In the genomic region with DNA sequence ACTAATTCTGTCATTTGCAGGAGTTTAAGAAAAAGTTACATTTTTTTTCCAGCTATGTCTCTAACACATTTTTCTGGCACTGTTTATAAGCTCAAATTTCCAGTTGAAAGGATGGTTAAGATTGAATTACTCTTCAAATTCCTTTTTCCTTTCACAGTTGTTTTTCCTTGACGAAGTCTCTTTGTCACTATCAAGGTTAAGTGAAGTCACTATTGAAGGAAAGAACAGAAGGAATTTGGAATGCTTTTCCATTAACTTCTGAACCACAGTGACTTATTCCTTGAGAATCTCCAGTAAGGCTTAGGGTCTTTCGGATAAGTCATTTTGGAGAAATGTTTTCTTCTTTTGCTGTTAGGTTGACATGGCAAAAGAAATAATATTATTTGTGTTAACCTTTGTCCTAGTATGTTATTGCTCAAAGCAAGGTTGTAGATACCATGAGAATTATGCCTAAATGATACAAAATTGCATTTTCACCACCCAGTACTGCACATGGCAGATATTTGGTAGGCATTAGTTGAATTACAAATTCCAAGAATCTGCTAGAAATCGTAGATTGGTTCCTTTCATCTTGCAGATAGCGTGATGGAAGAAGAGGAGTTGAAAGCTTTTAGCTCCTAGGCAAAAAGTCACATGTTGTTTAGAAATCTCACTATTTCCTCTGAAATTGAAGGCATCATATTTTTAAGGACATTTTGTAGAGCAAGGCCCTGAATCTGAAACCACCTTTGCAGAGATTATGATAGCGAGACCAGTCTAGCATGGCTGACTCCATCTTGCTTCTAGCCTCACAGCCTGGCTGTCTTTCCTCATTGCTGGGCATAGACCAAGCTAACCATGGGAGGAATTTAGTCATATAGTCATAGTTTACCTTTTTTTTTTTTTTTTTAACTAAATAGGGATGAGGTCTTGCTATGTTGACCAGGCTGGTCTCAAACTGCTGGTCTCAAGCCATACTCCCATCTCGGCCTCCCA, we compare ENCODE assay signal across 1 cellular context.
A peak's percentile ranks its signal among the peaks of the same experiment; 100 is the strongest.
TF ChIP-seq lines count a peak whose summit lies in the region.

No MANE protein-coding gene starts in this region.

TF ChIP-seq in K562, 482 proteins besides CTCF, POLR2A, EP300 and RAD21 (continued from another document):
- TF ChIP-seq, protein P1, sequence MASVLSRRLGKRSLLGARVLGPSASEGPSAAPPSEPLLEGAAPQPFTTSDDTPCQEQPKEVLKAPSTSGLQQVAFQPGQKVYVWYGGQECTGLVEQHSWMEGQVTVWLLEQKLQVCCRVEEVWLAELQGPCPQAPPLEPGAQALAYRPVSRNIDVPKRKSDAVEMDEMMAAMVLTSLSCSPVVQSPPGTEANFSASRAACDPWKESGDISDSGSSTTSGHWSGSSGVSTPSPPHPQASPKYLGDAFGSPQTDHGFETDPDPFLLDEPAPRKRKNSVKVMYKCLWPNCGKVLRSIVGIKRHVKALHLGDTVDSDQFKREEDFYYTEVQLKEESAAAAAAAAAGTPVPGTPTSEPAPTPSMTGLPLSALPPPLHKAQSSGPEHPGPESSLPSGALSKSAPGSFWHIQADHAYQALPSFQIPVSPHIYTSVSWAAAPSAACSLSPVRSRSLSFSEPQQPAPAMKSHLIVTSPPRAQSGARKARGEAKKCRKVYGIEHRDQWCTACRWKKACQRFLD (CRISPR knock-in tag; IDR thresholded peaks at IDR 0.05), result peak; percentile 34; the same call in 1 of the 2 replicates
- TF ChIP-seq ZNF583 (CRISPR knock-in tag; IDR thresholded peaks at IDR 0.05) (peak; percentile 61; the same call in 1 of the 2 replicates), ZNF449 (CRISPR knock-in tag; IDR thresholded peaks at IDR 0.05) (0 out of 2 replicates have a peak, but pooled peaks have one; percentile 44), ZNF507 (tag; conservative IDR thresholded peaks at IDR 0.05) (0 out of 2 replicates have a peak, but pooled peaks have one; percentile 19), DMBX1 (CRISPR knock-in tag; IDR thresholded peaks at IDR 0.05; ENCODE audit: borderline replicate concordance) (peak; percentile 77; the same call in 1 of the 2 replicates), NR2C1 (IDR thresholded peaks at IDR 0.05) (no peak), NR2C1 (tag; IDR thresholded peaks at IDR 0.05) (peak; percentile 52; the same call in 1 of the 2 replicates), MAFG (tag; conservative IDR thresholded peaks at IDR 0.05) (no peak), CREB5 (CRISPR knock-in tag; IDR thresholded peaks at IDR 0.05) (0 out of 2 replicates have a peak, but pooled peaks have one; percentile 25), ZNF239 (CRISPR knock-in tag; IDR thresholded peaks at IDR 0.05) (peak; percentile 69), PTRF (tag; IDR thresholded peaks at IDR 0.05) (peak; percentile 81; the same call in 1 of the 2 replicates), BRF2 (IDR thresholded peaks at IDR 0.05; ENCODE audit: borderline replicate concordance, insufficient read depth, insufficient read length) (no peak), MXI1 (IDR thresholded peaks at IDR 0.05; ENCODE audit: low read depth, low read length) (no peak), ZSCAN29 (IDR thresholded peaks at IDR 0.05) (no peak), MYC (IDR thresholded peaks at IDR 0.05; ENCODE audit: low read depth, low read length) (no peak), MYC (CRISPR knock-in tag; IDR thresholded peaks at IDR 0.05; ENCODE audit: borderline replicate concordance, low read depth) (0 out of 2 replicates have a peak, but pooled peaks have one; percentile 38), ZNF592 (IDR thresholded peaks at IDR 0.05) (peak; percentile 83), SMARCA5 (IDR thresholded peaks at IDR 0.05) (no peak), ID3 (CRISPR knock-in tag; IDR thresholded peaks at IDR 0.05) (no peak), ID3 (tag; IDR thresholded peaks at IDR 0.05) (0 out of 2 replicates have a peak, but pooled peaks have one; percentile 5), ZBTB17 (CRISPR knock-in tag; IDR thresholded peaks at IDR 0.05) (peak; percentile 59; the same call in 1 of the 2 replicates), TCF15 (CRISPR knock-in tag; IDR thresholded peaks at IDR 0.05) (0 out of 2 replicates have a peak, but pooled peaks have one; percentile 22), ATF4 (CRISPR knock-in tag; IDR thresholded peaks at IDR 0.05) (0 out of 2 replicates have a peak, but pooled peaks have one; percentile 22)
- TF ChIP-seq, protein P2, sequence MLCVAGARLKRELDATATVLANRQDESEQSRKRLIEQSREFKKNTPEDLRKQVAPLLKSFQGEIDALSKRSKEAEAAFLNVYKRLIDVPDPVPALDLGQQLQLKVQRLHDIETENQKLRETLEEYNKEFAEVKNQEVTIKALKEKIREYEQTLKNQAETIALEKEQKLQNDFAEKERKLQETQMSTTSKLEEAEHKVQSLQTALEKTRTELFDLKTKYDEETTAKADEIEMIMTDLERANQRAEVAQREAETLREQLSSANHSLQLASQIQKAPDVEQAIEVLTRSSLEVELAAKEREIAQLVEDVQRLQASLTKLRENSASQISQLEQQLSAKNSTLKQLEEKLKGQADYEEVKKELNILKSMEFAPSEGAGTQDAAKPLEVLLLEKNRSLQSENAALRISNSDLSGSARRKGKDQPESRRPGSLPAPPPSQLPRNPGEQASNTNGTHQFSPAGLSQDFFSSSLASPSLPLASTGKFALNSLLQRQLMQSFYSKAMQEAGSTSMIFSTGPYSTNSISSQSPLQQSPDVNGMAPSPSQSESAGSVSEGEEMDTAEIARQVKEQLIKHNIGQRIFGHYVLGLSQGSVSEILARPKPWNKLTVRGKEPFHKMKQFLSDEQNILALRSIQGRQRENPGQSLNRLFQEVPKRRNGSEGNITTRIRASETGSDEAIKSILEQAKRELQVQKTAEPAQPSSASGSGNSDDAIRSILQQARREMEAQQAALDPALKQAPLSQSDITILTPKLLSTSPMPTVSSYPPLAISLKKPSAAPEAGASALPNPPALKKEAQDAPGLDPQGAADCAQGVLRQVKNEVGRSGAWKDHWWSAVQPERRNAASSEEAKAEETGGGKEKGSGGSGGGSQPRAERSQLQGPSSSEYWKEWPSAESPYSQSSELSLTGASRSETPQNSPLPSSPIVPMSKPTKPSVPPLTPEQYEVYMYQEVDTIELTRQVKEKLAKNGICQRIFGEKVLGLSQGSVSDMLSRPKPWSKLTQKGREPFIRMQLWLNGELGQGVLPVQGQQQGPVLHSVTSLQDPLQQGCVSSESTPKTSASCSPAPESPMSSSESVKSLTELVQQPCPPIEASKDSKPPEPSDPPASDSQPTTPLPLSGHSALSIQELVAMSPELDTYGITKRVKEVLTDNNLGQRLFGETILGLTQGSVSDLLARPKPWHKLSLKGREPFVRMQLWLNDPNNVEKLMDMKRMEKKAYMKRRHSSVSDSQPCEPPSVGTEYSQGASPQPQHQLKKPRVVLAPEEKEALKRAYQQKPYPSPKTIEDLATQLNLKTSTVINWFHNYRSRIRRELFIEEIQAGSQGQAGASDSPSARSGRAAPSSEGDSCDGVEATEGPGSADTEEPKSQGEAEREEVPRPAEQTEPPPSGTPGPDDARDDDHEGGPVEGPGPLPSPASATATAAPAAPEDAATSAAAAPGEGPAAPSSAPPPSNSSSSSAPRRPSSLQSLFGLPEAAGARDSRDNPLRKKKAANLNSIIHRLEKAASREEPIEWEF (CRISPR knock-in tag; IDR thresholded peaks at IDR 0.05), result peak; percentile 77
